In the genomic region with DNA sequence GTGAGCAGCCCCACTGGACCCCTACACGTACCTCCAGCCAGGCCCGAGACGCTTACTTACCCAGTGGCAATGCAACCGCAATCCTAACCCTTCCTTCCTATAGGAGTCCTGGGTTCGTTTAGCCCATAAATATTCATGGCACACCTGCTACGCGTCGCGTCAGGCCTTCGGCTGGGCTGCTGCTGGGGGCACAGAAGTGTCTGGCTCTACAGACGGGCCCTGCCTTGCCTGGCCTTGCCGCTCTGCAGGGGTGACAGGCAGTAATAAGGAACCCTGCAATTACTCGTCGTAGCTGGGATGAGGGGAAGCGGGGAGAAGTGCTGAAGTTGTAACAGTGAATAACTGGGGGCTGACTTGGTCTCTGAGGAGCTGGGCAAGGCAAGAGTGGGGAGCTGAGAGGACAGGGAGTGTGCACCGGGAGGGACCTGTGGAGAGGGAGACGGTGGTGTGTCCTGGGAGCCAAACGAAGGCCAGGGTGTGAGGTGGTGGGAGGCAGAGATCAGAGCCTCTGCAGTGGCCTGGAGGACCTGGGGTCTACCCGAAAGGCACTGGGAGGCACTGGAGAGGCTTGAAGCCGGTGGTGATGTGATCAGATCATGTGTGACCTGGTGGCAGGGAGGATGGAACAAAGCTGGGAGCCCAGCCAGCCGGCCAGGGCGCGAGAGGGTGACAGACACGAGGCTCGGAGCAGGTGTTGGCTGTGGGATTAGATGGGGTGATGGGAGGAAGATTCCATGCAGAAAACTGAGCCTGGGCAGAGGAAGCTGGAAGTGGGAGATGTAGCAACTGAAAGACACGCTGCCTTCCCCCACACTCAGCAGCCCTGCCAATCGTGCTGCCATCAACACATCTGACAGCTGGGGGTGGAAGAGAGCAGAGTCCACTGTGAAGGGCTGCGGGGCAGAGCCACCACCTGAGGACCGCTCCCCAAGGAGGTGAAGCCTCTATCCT, we compare ENCODE assay signal across 9 cellular contexts. TPM values are rescaled to one million over a fixed set of nuclear protein-coding genes. Genes with fewer than 3 reads are reported as not detected.
DNase-seq lines count a peak whose midpoint lies in the region; ATAC-seq and TF ChIP-seq lines count a peak whose summit lies in the region.
"Had no signal": no experiment of that assay in that cellular context is flagged by ENCODE, and none has a peak within 500 bp of the region (broad histone marks: within the 10 kb centered on the region; RNA-seq: fewer than 3 reads in every experiment).

No MANE protein-coding gene starts in this region.

- H3K9me3 ChIP-seq in vagina, result no peaks in the 10 kb centered on the region

- peaks cover 0 to 2% of the 10 kb centered on the region in 2 donors for H3K36me3 ChIP-seq in vagina

- H3K27me3 ChIP-seq in vagina, result no peaks in the 10 kb centered on the region

- peak; percentile 17 for DNase-seq in activated naive CD4-positive, alpha-beta T cell treated with anti-CD3 and anti-CD28 coated beads, Interleukin-2, amount 10 ng/mL, durations not matched to agents 7 days and 5 days
- no peak for DNase-seq in activated naive CD4-positive, alpha-beta T cell treated with Interleukin-2 at 50 U/mL for 16 hours
- DNase-seq in kidney tubule cell (ENCODE audit: low spot score) (peak; percentile 13), superior temporal gyrus (ENCODE audit: extremely low spot score) (peak; percentile 73), vagina (ENCODE audit: extremely low spot score in 2 of 2) (no peak)
- DNase-seq: activated CD4-positive, CD25-positive, alpha-beta regulatory T cell treated with anti-CD3 and anti-CD28 coated beads, Interleukin-2, amount 50 U/mL, for 72 hours had no signal

- no peak overlapping the region for H3K27ac ChIP-seq in vagina

- no peaks in the 10 kb centered on the region for H3K4me1 ChIP-seq in vagina

- no peaks in the 10 kb centered on the region for H3K9me3 Mint-ChIP-seq in activated naive CD4-positive, alpha-beta T cell treated with anti-CD3 and anti-CD28 coated beads, Interleukin-2, amount 10 ng/mL, durations not matched to agents 7 days and 5 days

- H3K36me3 Mint-ChIP-seq in activated naive CD4-positive, alpha-beta T cell treated with anti-CD3 and anti-CD28 coated beads, Interleukin-2, amount 10 ng/mL, durations not matched to agents 7 days and 5 days, result no peaks in the 10 kb centered on the region

- no peak overlapping the region for H3K4me3 ChIP-seq in vagina

- no peaks in the 10 kb centered on the region for H3K4me1 Mint-ChIP-seq in activated naive CD4-positive, alpha-beta T cell treated with anti-CD3 and anti-CD28 coated beads, Interleukin-2, amount 10 ng/mL, durations not matched to agents 7 days and 5 days

- no peak for TF ChIP-seq POLR2A in vagina (IDR thresholded peaks at IDR 0.05)

- TF ChIP-seq CTCF in vagina (IDR thresholded peaks at IDR 0.05), result no peak

- ATAC-seq in SK-N-SH treated with all-trans-retinoic acid at 6 μM for 48 hours (peak; percentile 45; the same call in 2 of the 3 replicates), GM19467 (IDR thresholded peaks at IDR 0.05; ENCODE audit: unreplicated experiment) (no peak), GM19452 (IDR thresholded peaks at IDR 0.05; ENCODE audit: unreplicated experiment) (no peak)

- CTCF ChIA-PET in activated naive CD4-positive, alpha-beta T cell treated with anti-CD3 and anti-CD28 coated beads, Interleukin-2, amount 10 ng/mL, durations not matched to agents 7 days and 5 days (lab: Charles Lee), result no interaction called here

- intact Hi-C loops in vagina (cut with DNase I), result no loop called here

- H3K27ac Mint-ChIP-seq in activated naive CD4-positive, alpha-beta T cell treated with anti-CD3 and anti-CD28 coated beads, Interleukin-2, amount 10 ng/mL, durations not matched to agents 7 days and 5 days, result no peak overlapping the region

- no peak overlapping the region for H3K4me3 Mint-ChIP-seq in activated naive CD4-positive, alpha-beta T cell treated with anti-CD3 and anti-CD28 coated beads, Interleukin-2, amount 10 ng/mL, durations not matched to agents 7 days and 5 days

- H3K27me3 Mint-ChIP-seq in activated naive CD4-positive, alpha-beta T cell treated with anti-CD3 and anti-CD28 coated beads, Interleukin-2, amount 10 ng/mL, durations not matched to agents 7 days and 5 days, result no peaks in the 10 kb centered on the region

TF ChIP-seq in SK-N-SH treated with all-trans-retinoic acid at 6 μM for 48 hours, 23 proteins besides CTCF, POLR2A, EP300 and RAD21:
- TF ChIP-seq SNAI2 (CRISPR knock-in tag; IDR thresholded peaks at IDR 0.05), result no peak
- no peak for TF ChIP-seq ZC3H10 (CRISPR knock-in tag; IDR thresholded peaks at IDR 0.05)
- TF ChIP-seq ZNF565 (CRISPR knock-in tag; conservative IDR thresholded peaks at IDR 0.05; ENCODE audit: low read depth), result no peak
- TF ChIP-seq CSDC2 (CRISPR knock-in tag; IDR thresholded peaks at IDR 0.05), result no peak
- TF ChIP-seq, protein P1, sequence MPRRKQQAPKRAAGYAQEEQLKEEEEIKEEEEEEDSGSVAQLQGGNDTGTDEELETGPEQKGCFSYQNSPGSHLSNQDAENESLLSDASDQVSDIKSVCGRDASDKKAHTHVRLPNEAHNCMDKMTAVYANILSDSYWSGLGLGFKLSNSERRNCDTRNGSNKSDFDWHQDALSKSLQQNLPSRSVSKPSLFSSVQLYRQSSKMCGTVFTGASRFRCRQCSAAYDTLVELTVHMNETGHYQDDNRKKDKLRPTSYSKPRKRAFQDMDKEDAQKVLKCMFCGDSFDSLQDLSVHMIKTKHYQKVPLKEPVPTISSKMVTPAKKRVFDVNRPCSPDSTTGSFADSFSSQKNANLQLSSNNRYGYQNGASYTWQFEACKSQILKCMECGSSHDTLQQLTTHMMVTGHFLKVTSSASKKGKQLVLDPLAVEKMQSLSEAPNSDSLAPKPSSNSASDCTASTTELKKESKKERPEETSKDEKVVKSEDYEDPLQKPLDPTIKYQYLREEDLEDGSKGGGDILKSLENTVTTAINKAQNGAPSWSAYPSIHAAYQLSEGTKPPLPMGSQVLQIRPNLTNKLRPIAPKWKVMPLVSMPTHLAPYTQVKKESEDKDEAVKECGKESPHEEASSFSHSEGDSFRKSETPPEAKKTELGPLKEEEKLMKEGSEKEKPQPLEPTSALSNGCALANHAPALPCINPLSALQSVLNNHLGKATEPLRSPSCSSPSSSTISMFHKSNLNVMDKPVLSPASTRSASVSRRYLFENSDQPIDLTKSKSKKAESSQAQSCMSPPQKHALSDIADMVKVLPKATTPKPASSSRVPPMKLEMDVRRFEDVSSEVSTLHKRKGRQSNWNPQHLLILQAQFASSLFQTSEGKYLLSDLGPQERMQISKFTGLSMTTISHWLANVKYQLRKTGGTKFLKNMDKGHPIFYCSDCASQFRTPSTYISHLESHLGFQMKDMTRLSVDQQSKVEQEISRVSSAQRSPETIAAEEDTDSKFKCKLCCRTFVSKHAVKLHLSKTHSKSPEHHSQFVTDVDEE (CRISPR knock-in tag; IDR thresholded peaks at IDR 0.05), result no peak
- no peak for TF ChIP-seq ZNF70 (CRISPR knock-in tag; IDR thresholded peaks at IDR 0.05)
- TF ChIP-seq RARB (CRISPR knock-in tag; IDR thresholded peaks at IDR 0.05), result no peak
- TF ChIP-seq GLIS3 (CRISPR knock-in tag; IDR thresholded peaks at IDR 0.05), result no peak

RNA-seq across cellular contexts. Expression of gene PSMG4, which starts 36.4 kb away (rescaled TPM):
- 25.0 TPM for total RNA-seq in vagina

Comparison
In these comparisons a context has a peak if more than half of its experiments do, and no peak if none do; other contexts are left out.
1. DNase-seq: peak in activated naive CD4-positive, alpha-beta T cell treated with anti-CD3 and anti-CD28 coated beads, Interleukin-2, amount 10 ng/mL, durations not matched to agents 7 days and 5 days (single experiment), kidney tubule cell (single experiment) and superior temporal gyrus (single experiment); none in activated naive CD4-positive, alpha-beta T cell treated with Interleukin-2 at 50 U/mL for 16 hours (single experiment) and vagina (0 of 2).